Comparison of ENCODE assay signal across 17 cellular contexts in the genomic region with DNA sequence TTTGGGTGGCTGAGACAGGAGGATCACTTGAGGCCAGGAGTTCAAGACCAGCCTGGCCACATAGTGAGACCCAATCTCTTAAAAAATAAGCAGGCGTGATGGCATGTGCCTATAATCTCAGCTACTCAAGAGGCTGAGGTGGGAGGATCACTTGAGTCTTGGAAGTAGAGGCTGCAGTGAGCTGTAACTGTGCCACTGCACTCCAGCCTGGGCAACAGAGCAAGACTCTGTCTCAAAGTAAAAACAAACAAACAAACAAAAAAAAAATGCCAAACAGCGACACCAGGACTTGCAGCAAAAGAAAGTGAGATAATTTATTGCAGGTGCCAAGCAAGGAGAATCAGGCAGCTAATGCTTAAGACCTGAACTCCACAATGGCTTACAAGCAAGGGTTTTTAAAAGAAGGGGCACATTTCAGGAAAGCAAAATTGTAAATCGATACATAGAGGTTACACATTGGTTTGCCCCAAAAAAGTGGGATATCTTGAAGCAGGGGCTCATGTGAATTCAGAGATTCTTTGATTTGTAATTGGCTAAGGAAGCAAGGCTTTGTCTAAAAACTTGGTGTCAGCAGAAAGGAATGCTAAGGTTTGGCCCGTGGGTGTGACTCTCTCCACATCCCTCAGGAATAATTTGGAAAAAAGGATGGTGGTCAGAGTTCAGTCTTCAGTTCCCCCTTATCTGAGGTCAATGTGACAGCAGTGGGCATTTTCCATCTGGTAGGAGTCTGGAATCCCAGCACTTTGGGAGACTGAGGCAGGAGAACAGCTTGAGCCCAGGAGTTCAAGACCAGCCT. TPM values are rescaled to one million over a fixed set of nuclear protein-coding genes. Genes with fewer than 3 reads are reported as not detected.
A peak's percentile ranks its signal among the peaks of the same experiment; 100 is the strongest.
DNase-seq lines count a peak whose midpoint lies in the region; ATAC-seq, FAIRE-seq and TF ChIP-seq lines count a peak whose summit lies in the region.
"Had no signal": no experiment of that assay in that cellular context is flagged by ENCODE, and none has a peak within 500 bp of the region (broad histone marks: within the 10 kb centered on the region; RNA-seq: fewer than 3 reads in every experiment).

No MANE protein-coding gene starts in this region.

- POLR2A ChIA-PET in A549 (lab: Yijun Ruan, JAX) = interaction anchor here (0.6 to 1.1 kb wide), 2 partner anchors 17 to 23 kb away, joined by 3 to 5 read pairs; no protein-coding TSS in a partner anchor

- TF ChIP-seq RAD21 in A549 (conservative IDR thresholded peaks at IDR 0.05 in 1 of 2, IDR thresholded peaks at IDR 0.05 in 1 of 2) = no peak

- H3K4me1 ChIP-seq in A549 (0 out of 3 replicates have a peak, but pooled peaks cover 9% of the 10 kb centered on the region), RWPE2 (ENCODE audit: insufficient read depth, poor library complexity, severe bottlenecking) (peaks cover 14% of the 10 kb centered on the region), heart right ventricle (peaks cover 0 to 31% (median 10%) of the 10 kb centered on the region in 9 donors)

- CTCF ChIA-PET in A549 (lab: Yijun Ruan, JAX) = interaction anchor here (0.8 to 4.8 kb wide), 4 partner anchors 11 to 40 kb away, joined by 3 to 40 read pairs (median 3); no protein-coding TSS in a partner anchor

- no peaks in the 10 kb centered on the region for H3K27me3 ChIP-seq in RWPE2 (ENCODE audit: insufficient read depth, poor library complexity, severe bottlenecking)
- H3K27me3 ChIP-seq in heart right ventricle = no peaks in the 10 kb centered on the region
- H3K27me3 ChIP-seq: right atrium auricular region, stomach had no signal

- no peak overlapping the region for H3K4me2 ChIP-seq in A549
- H3K4me2 ChIP-seq: KMS-11 had no signal

- ATAC-seq in A549 (no peak), RWPE2 (ENCODE audit: low read depth) (peak; percentile 64), HG03521 (IDR thresholded peaks at IDR 0.05; ENCODE audit: unreplicated experiment) (no peak), GM18858 (IDR thresholded peaks at IDR 0.05; ENCODE audit: unreplicated experiment) (no peak), heart right ventricle (no peak)

- TF ChIP-seq CTCF in A549 (IDR thresholded peaks at IDR 0.05) (no peak), RWPE2 (IDR thresholded peaks at IDR 0.05; ENCODE audit: poor library complexity, severe bottlenecking) (no peak), fibroblast of pulmonary artery (IDR thresholded peaks at IDR 0.05; ENCODE audit: low read length, missing control alignments) (no peak), heart right ventricle (IDR thresholded peaks at IDR 0.05) (no peak)

- no peak overlapping the region for H3K27ac ChIP-seq in A549
- peak overlapping the region; percentile 12 for H3K27ac ChIP-seq in RWPE2 (ENCODE audit: poor library complexity, severe bottlenecking)
- H3K27ac ChIP-seq in heart right ventricle = no peak overlapping the region
- H3K27ac ChIP-seq: KMS-11, right atrium auricular region, stomach had no signal

- 60% methylated on average over 4 of the region's 4 CpGs for WGBS in A549 (ENCODE audit: missing lambda C conversion rate)
- WGBS in heart right ventricle, 2 donors = 81 to 83% methylated on average over 4 of the region's 4 CpGs

- H3K9me3 ChIP-seq in A549 = no peaks in the 10 kb centered on the region
- no peaks in the 10 kb centered on the region for H3K9me3 ChIP-seq in RWPE2 (ENCODE audit: severe bottlenecking)
- H3K9me3 ChIP-seq in heart right ventricle = no peaks in the 10 kb centered on the region
- H3K9me3 ChIP-seq: right atrium auricular region, stomach had no signal

- TF ChIP-seq POLR2A in A549 (IDR thresholded peaks at IDR 0.05; ENCODE audit: low read length) (no peak), GM12891 (IDR thresholded peaks at IDR 0.05; ENCODE audit: low read depth, low read length) (no peak)

- intact Hi-C loops in heart right ventricle (cut with DNase I) = no loop called here

- DNase-seq in A549 (ENCODE audit: low read depth in 1 of 2, low spot score in 1 of 2) (no peak), GM12891 (ENCODE audit: insufficient read length, low spot score) (no peak), RWPE2 (ENCODE audit: low spot score) (no peak), fibroblast of pulmonary artery (ENCODE audit: low read depth) (peak; percentile 30), OCI-M2 (lab: John Stamatoyannopoulos, UW; ENCODE audit: unreplicated experiment) (no peak), heart right ventricle (no peak)
- DNase-seq: ACHN; caudate nucleus; effector memory CD4-positive, alpha-beta T cell; hypothalamus; NCI-H2171; NCI-H82; stomach had no signal

- no peak for FAIRE-seq in A549 (lab: Jason Lieb, UNC)
- FAIRE-seq in GM12891 (lab: Jason Lieb, UNC) = peak; percentile 16

- H3K4me3 ChIP-seq in A549 (no peak overlapping the region), RWPE2 (ENCODE audit: severe bottlenecking) (no peak overlapping the region), fibroblast of pulmonary artery (replicated peaks; ENCODE audit: low read depth, low read length) (no peak overlapping the region), heart right ventricle (no peak overlapping the region)
- H3K4me3 ChIP-seq: right atrium auricular region, stomach had no signal

- no peak for TF ChIP-seq EP300 in A549 (IDR thresholded peaks at IDR 0.05)

- no peaks in the 10 kb centered on the region for H3K36me3 ChIP-seq in RWPE2 (ENCODE audit: low read depth)
- no peaks in the 10 kb centered on the region for H3K36me3 ChIP-seq in heart right ventricle
- H3K36me3 ChIP-seq: right atrium auricular region, stomach had no signal

TF ChIP-seq in A549, 52 proteins besides CTCF, POLR2A, EP300 and RAD21:
- TF ChIP-seq FOSL2 (IDR thresholded peaks at IDR 0.05) (no peak), FOSL2 (CRISPR knock-in tag; IDR thresholded peaks at IDR 0.05) (no peak), CHD2 (IDR thresholded peaks at IDR 0.05; ENCODE audit: low read length, partially characterized antibody) (no peak), TFCP2L1 (CRISPR knock-in tag; IDR thresholded peaks at IDR 0.05) (no peak), MAFK (IDR thresholded peaks at IDR 0.05; ENCODE audit: partially characterized antibody) (peak; percentile 81)
TF ChIP-seq in A549: peak in this region for 1.

TF ChIP-seq in GM12891, 5 proteins besides CTCF, POLR2A, EP300 and RAD21:
- TF ChIP-seq POU2F2 (IDR thresholded peaks at IDR 0.05; ENCODE audit: low read depth, low read length) (no peak), SPI1 (IDR thresholded peaks at IDR 0.05; ENCODE audit: low read depth, low read length) (no peak), TAF1 (IDR thresholded peaks at IDR 0.05; ENCODE audit: low read depth, low read length) (no peak), POLR2AphosphoS5 (IDR thresholded peaks at IDR 0.05; ENCODE audit: low read depth, low read length) (no peak), PAX5 (IDR thresholded peaks at IDR 0.05; ENCODE audit: insufficient read depth, low read length, severe bottlenecking) (no peak)
TF ChIP-seq in GM12891: peak in this region for 0.

RNA-seq across cellular contexts. Expression of gene MPI, which starts 5.2 kb away (rescaled TPM):
- 53.7 and 74.4 TPM in 2 replicates for polyA plus RNA-seq in A549 (2011; rRNA removed)
- polyA plus RNA-seq in A549 (2012; cell fraction: cytosol; rRNA removed) = 42.7 and 49.7 TPM in 2 replicates
- polyA plus RNA-seq in A549 (2012; cell fraction: nucleus; rRNA removed) = 56.1 and 59.5 TPM in 2 replicates
- polyA plus RNA-seq in A549 (2017; fragmentation: RNase III; extraction: RNeasy Plus Mini Kit Qiagen cat#74134 plus additional on column Dnase treatment) = 32.9 to 39.9 TPM (median 39.4 TPM) in 3 replicates
- polyA minus RNA-seq in A549 (2011; rRNA and poly(A)+ RNA removed) = 79.0 and 112 TPM in 2 replicates
- 75.5 TPM for polyA plus RNA-seq in GM12891 (2012; ENCODE audit: low read depth, missing spikeins)
- 10 to 100 TPM; 39.3 to 86.4 (median 57.4) TPM for total RNA-seq in heart right ventricle
- polyA plus RNA-seq in heart right ventricle = 10 to 100 TPM; 24.4 to 34.3 TPM

RNA-seq across cellular contexts. Expression of gene SCAMP2, which starts 11.5 kb away (rescaled TPM):
- polyA plus RNA-seq in A549 (2011; rRNA removed) = 128 TPM in 2 replicates
- polyA plus RNA-seq in A549 (2012; cell fraction: cytosol; rRNA removed) = 66.6 and 93.6 TPM in 2 replicates
- polyA plus RNA-seq in A549 (2012; cell fraction: nucleus; rRNA removed) = 96.7 and 99.0 TPM in 2 replicates
- 40.4 to 43.3 TPM (median 41.5 TPM) in 3 replicates for polyA plus RNA-seq in A549 (2017; fragmentation: RNase III; extraction: RNeasy Plus Mini Kit Qiagen cat#74134 plus additional on column Dnase treatment)
- 199 and 259 TPM in 2 replicates for polyA minus RNA-seq in A549 (2011; rRNA and poly(A)+ RNA removed)
- polyA plus RNA-seq in GM12891 (2012; ENCODE audit: low read depth, missing spikeins) = 59.8 TPM
- 10 to 100 TPM; 28.0 to 64.3 (median 39.1) TPM for total RNA-seq in heart right ventricle
- polyA plus RNA-seq in heart right ventricle = 10 to 100 TPM; 30.9 to 76.7 TPM

RNA-seq across cellular contexts. Expression of gene FAM219B, which starts 22.0 kb away (rescaled TPM):
- polyA plus RNA-seq in A549 (2011; rRNA removed) (46.2 and 65.3 TPM in 2 replicates), A549 (2017; fragmentation: RNase III; extraction: RNeasy Plus Mini Kit Qiagen cat#74134 plus additional on column Dnase treatment) (29.9 to 36.9 TPM (median 31.3 TPM) in 3 replicates), heart right ventricle (10 to 100 TPM; 27.1 to 51.1 TPM)
- 38.6 and 40.8 TPM in 2 replicates for polyA plus RNA-seq in A549 (2012; cell fraction: cytosol; rRNA removed)
- polyA plus RNA-seq in A549 (2012; cell fraction: nucleus; rRNA removed) = 96.5 and 128 TPM in 2 replicates
- 42.7 and 47.2 TPM in 2 replicates for polyA minus RNA-seq in A549 (2011; rRNA and poly(A)+ RNA removed)
- polyA plus RNA-seq in GM12891 (2012; ENCODE audit: low read depth, missing spikeins) = 22.6 TPM
- 100 to 1,000 TPM in 4 of 10 donors, 10 to 100 TPM in 6; 73.1 to 159 (median 98.7) TPM for total RNA-seq in heart right ventricle

RNA-seq across cellular contexts. Expression of gene ULK3, which starts 41.7 kb away (rescaled TPM):
- polyA plus RNA-seq in A549 (2011; rRNA removed) (48.9 and 58.4 TPM in 2 replicates), A549 (2017; fragmentation: RNase III; extraction: RNeasy Plus Mini Kit Qiagen cat#74134 plus additional on column Dnase treatment) (23.0 to 28.1 TPM (median 28.0 TPM) in 3 replicates), heart right ventricle (10 to 100 TPM; 22.5 to 56.3 TPM)
- polyA plus RNA-seq in A549 (2012; cell fraction: cytosol; rRNA removed) = 42.6 and 54.4 TPM in 2 replicates
- polyA plus RNA-seq in A549 (2012; cell fraction: nucleus; rRNA removed) = 338 and 363 TPM in 2 replicates
- polyA minus RNA-seq in A549 (2011; rRNA and poly(A)+ RNA removed) = 35.4 and 62.0 TPM in 2 replicates
- polyA plus RNA-seq in GM12891 (2012; ENCODE audit: low read depth, missing spikeins) = 16.3 TPM
- 10 to 100 TPM; 21.3 to 44.0 (median 24.7) TPM for total RNA-seq in heart right ventricle

RNA-seq across cellular contexts. Expression of gene COX5A, which starts 53.2 kb away (rescaled TPM):
- polyA plus RNA-seq in A549 (2011; rRNA removed) (328 and 391 TPM in 2 replicates), A549 (2017; fragmentation: RNase III; extraction: RNeasy Plus Mini Kit Qiagen cat#74134 plus additional on column Dnase treatment) (478 to 481 TPM (median 481 TPM) in 3 replicates), heart right ventricle (1,000 to 10,000 TPM; 1,114 to 1,728 TPM)
- polyA plus RNA-seq in A549 (2012; cell fraction: cytosol; rRNA removed) = 388 and 399 TPM in 2 replicates
- polyA plus RNA-seq in A549 (2012; cell fraction: nucleus; rRNA removed) = 232 and 279 TPM in 2 replicates
- polyA minus RNA-seq in A549 (2011; rRNA and poly(A)+ RNA removed) = 63.2 and 69.8 TPM in 2 replicates
- 564 TPM for polyA plus RNA-seq in GM12891 (2012; ENCODE audit: low read depth, missing spikeins)
- 1,000 to 10,000 TPM in 9 of 10 donors, 100 to 1,000 TPM in 1; 894 to 1,717 (median 1,286) TPM for total RNA-seq in heart right ventricle
